ENCODE assay signal across 17 cellular contexts in genomic region chrX:38426785-38427184, GRCh38.
DNase-seq lines count a peak whose midpoint lies in the region; ATAC-seq and TF ChIP-seq lines count a peak whose summit lies in the region.
"Had no signal": no experiment of that assay in that cellular context is flagged by ENCODE, and none has a peak within 500 bp of the region (broad histone marks: within the 10 kb centered on the region; RNA-seq: fewer than 3 reads in every experiment).

No MANE protein-coding gene starts in this region.

- H3K27me3 ChIP-seq in mammary epithelial cell (ENCODE audit: insufficient read depth, low read length), result peaks cover 7% of the 10 kb centered on the region

- CTCF ChIA-PET in mammary epithelial cell (lab: Charles Lee; ENCODE audit: low non-redundant PET), result no interaction called here

- no peak overlapping the region for H3K4me2 ChIP-seq in mammary epithelial cell (ENCODE audit: insufficient read depth, low read depth, low read length)

- no peaks in the 10 kb centered on the region for H4K20me1 ChIP-seq in mammary epithelial cell (ENCODE audit: insufficient read depth, low read length)

- intact Hi-C loops in mammary epithelial cell (cut with micrococcal nuclease) (no loop called here), Right ventricle myocardium superior (cut with DNase I) (no loop called here)

- no peak overlapping the region for H3K9ac ChIP-seq in mammary epithelial cell (ENCODE audit: insufficient read depth, low read length)

- no peak overlapping the region for H2AFZ ChIP-seq in mammary epithelial cell (ENCODE audit: low read depth, low read length)

- no TSS peak for BruUV-seq in mammary epithelial cell (replicated peaks; lab: Mats Ljungman, UMichigan)

- no peaks in the 10 kb centered on the region for H3K79me2 ChIP-seq in mammary epithelial cell (ENCODE audit: insufficient read depth, low read length)

- TF ChIP-seq CTCF in mammary epithelial cell (conservative IDR thresholded peaks at IDR 0.05 in 1 of 2, IDR thresholded peaks at IDR 0.05 in 1 of 2; ENCODE audit: extremely low read depth in 1 of 2, insufficient read depth in 1 of 2, low read depth in 1 of 2, low read length in 2 of 2) (no peak), GM10266 (IDR thresholded peaks at IDR 0.05; ENCODE audit: control insufficient read depth, insufficient read depth, low read depth, missing control alignments) (no peak)

- H3K4me3 ChIP-seq in mammary epithelial cell (replicated peaks in 1 of 3; ENCODE audit: insufficient read depth in 1 of 3, low read depth in 2 of 3, low read length in 3 of 3), result no peak overlapping the region

- no peak for ATAC-seq in Right ventricle myocardium superior (ENCODE audit: poor library complexity)
- ATAC-seq: activated naive CD4-positive, alpha-beta T cell treated with anti-CD3 and anti-CD28 coated beads, Interleukin-2, amount 50 U/mL, for 72 hours; sciatic nerve had no signal

- no peaks in the 10 kb centered on the region for H3K4me1 ChIP-seq in mammary epithelial cell (ENCODE audit: insufficient read depth, low read length)

- H3K36me3 ChIP-seq in mammary epithelial cell (ENCODE audit: insufficient read depth, low read length), result no peaks in the 10 kb centered on the region

- DNase-seq in NCI-H345 (lab: John Stamatoyannopoulos, UW) (peak; percentile 9), NCI-H345 treated with DMSO at 0.1 percent for 48 hours (lab: John Stamatoyannopoulos, UW; ENCODE audit: unreplicated experiment) (no peak), NCI-H2171 (lab: John Stamatoyannopoulos, UW) (peak; percentile 7), mammary epithelial cell (peak; percentile 43), renal cortical epithelial cell (ENCODE audit: low read depth) (peak; percentile 41), GM10266 (ENCODE audit: extremely low spot score) (no peak), Right ventricle myocardium superior (no peak), NCI-H1092 (lab: John Stamatoyannopoulos, UW) (no peak)
- DNase-seq: activated CD4-positive, alpha-beta T cell treated with anti-CD3 and anti-CD28 coated beads, Interleukin-2, amount 10 ng/mL, durations not matched to agents 24 days and 14 days; caudate nucleus; HCEC 1CT; midbrain; NCI-H526 treated with DMSO at 0.1 percent for 48 hours; SIG-M5; stimulated activated naive CD4-positive, alpha-beta T cell had no signal

- no peak overlapping the region for H3K27ac ChIP-seq in mammary epithelial cell (ENCODE audit: insufficient read depth, low read depth, low read length)

- in situ Hi-C loops in mammary epithelial cell (cut with MboI; ENCODE audit: low sequenced_read_pairs in 2 of 2), result no loop called here

- no peaks in the 10 kb centered on the region for H3K9me3 ChIP-seq in mammary epithelial cell (replicated peaks; ENCODE audit: insufficient read depth, low read length)

- dilution Hi-C loops in mammary epithelial cell (cut with HindIII; ENCODE audit: low sequenced_read_pairs), result no loop called here

Comparison
In these comparisons a context has a peak if more than half of its experiments do, and no peak if none do; other contexts are left out.
1. DNase-seq: peak in NCI-H345 (single experiment), NCI-H2171 (single experiment), mammary epithelial cell (single experiment) and renal cortical epithelial cell (single experiment); none in NCI-H345 treated with DMSO at 0.1 percent for 48 hours (single experiment), GM10266 (single experiment), Right ventricle myocardium superior (single experiment) and NCI-H1092 (single experiment).